ENCODE assay signal across 14 cellular contexts in the genomic region with DNA sequence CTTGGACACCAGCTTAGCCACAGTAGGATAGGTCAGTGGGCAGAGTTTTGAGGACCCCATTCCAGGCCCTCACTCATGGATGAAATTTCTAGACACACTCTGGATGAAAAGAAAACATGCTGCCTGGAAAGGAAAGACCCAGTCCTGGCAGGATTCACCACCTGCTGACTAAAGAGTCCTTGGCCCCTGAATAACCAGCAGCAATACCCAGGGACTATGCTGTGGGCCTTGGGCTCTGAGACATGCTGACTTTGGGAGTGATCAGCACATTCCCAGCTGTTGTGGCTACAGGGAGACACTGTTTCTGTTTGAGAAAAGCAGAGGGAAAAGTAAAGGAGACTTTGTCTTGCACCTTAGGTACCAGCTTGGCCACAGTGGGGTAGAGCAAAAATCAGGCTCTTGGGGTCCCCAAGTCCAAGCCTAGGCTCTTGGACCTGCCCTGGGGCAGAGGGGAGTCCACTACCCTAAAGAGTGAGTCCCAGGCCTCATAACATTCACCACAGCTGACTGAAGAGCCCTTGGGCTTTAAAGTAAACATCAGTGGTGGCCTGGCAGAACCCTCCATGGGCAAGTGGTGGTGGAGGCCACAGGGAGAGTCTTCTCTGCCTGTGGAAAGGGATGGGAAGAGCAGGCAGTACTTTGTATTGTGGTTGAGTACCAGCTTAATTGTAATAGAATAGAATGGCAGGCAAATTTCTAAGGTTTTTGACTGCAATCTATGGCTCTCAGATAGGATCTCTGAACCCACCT.
DNase-seq lines count a peak whose midpoint lies in the region; ATAC-seq and TF ChIP-seq lines count a peak whose summit lies in the region.
"Had no signal": no experiment of that assay in that cellular context is flagged by ENCODE, and none has a peak within 500 bp of the region (broad histone marks: within the 10 kb centered on the region; RNA-seq: fewer than 3 reads in every experiment).

No MANE protein-coding gene starts in this region.

- H3K4me3 ChIP-seq in thyroid gland (replicated peaks in 1 of 3) = no peak overlapping the region
- no peak overlapping the region for H3K4me3 ChIP-seq in HAP-1
- H3K4me3 ChIP-seq: A549, BLaER1 had no signal

- in situ Hi-C loops in HAP-1 (cut with MboI; ENCODE audit: low sequenced_read_pairs) = no loop called here

- intact Hi-C loops in thyroid gland (cut with DNase I) = no loop called here

- TF ChIP-seq POLR2A in thyroid gland (IDR thresholded peaks at IDR 0.05) = no peak

- H3K27ac ChIP-seq in epithelial cell of prostate = peak overlapping the region; percentile 59
- peak overlapping the region; percentile 56 to 75 (median 63) for H3K27ac ChIP-seq in thyroid gland
- H3K27ac ChIP-seq: 22Rv1, A549, BLaER1, HL-60 had no signal

- no peak for TF ChIP-seq CTCF in thyroid gland (IDR thresholded peaks at IDR 0.05)

- peaks cover 3 to 13% of the 10 kb centered on the region in 2 donors for H3K4me1 ChIP-seq in thyroid gland
- no peaks in the 10 kb centered on the region for H3K4me1 ChIP-seq in HAP-1
- H3K4me1 ChIP-seq: A549, BLaER1 had no signal

- DNase-seq in DMS53 (lab: John Stamatoyannopoulos, UW) (peak; percentile 10), DMS53 treated with DMSO at 0.1 percent for 48 hours (lab: John Stamatoyannopoulos, UW; ENCODE audit: unreplicated experiment) (no peak), epithelial cell of prostate (ENCODE audit: low read depth, low spot score) (no peak), myocyte (ENCODE audit: low read depth) (peak; percentile 94), thyroid gland (peak; percentile 44 to 63), HAP-1 (ENCODE audit: low spot score in 2 of 2) (no peak)
- DNase-seq: CD4-positive, alpha-beta memory T cell; HCEC 1CT had no signal

- H3K36me3 ChIP-seq in thyroid gland = no peaks in the 10 kb centered on the region
- H3K36me3 ChIP-seq in HAP-1 (replicated peaks) = no peaks in the 10 kb centered on the region
- H3K36me3 ChIP-seq: BLaER1 had no signal

- ATAC-seq in HG02610 (IDR thresholded peaks at IDR 0.05; ENCODE audit: unreplicated experiment) (no peak), GM21423 (IDR thresholded peaks at IDR 0.05; ENCODE audit: unreplicated experiment) (no peak)
- ATAC-seq: A549 had no signal

- no peaks in the 10 kb centered on the region for H3K27me3 ChIP-seq in thyroid gland
- H3K27me3 ChIP-seq in HAP-1 (ENCODE audit: low read depth) = no peaks in the 10 kb centered on the region
- H3K27me3 ChIP-seq: BLaER1 had no signal

- no peaks in the 10 kb centered on the region for H3K9me3 ChIP-seq in thyroid gland
- no peaks in the 10 kb centered on the region for H3K9me3 ChIP-seq in HAP-1
- H3K9me3 ChIP-seq: A549, BLaER1 had no signal

Comparison
In these comparisons a context has a peak if more than half of its experiments do, and no peak if none do; other contexts are left out.
1. DNase-seq: peak in DMS53 (single experiment), myocyte (single experiment) and thyroid gland (2 of 2); none in DMS53 treated with DMSO at 0.1 percent for 48 hours (single experiment), epithelial cell of prostate (single experiment) and HAP-1 (0 of 2).